ENCODE assay signal across 1 cellular context in genomic region chr19:5987077-5987818, GRCh38.
A peak's percentile ranks its signal among the peaks of the same experiment; 100 is the strongest.
TF ChIP-seq lines count a peak whose summit lies in the region.

No MANE protein-coding gene starts in this region.

TF ChIP-seq in HepG2, 621 proteins besides CTCF, POLR2A, EP300 and RAD21 (continued from another document and continues in another):
- TF ChIP-seq RAD51 (IDR thresholded peaks at IDR 0.05; ENCODE audit: borderline replicate concordance) (no peak), IKZF5 (CRISPR knock-in tag; IDR thresholded peaks at IDR 0.05) (peak; percentile 45; the same call in 1 of the 2 replicates), IRF2 (CRISPR knock-in tag; IDR thresholded peaks at IDR 0.05) (peak; percentile 84), IKZF1 (IDR thresholded peaks at IDR 0.05) (no peak), ZNF326 (CRISPR knock-in tag; IDR thresholded peaks at IDR 0.05; ENCODE audit: borderline replicate concordance) (no peak), MLX (CRISPR knock-in tag; IDR thresholded peaks at IDR 0.05) (peak; percentile 32; the same call in 1 of the 2 replicates), SP140L (CRISPR knock-in tag; IDR thresholded peaks at IDR 0.05; ENCODE audit: borderline replicate concordance) (no peak), SNAPC2 (CRISPR knock-in tag; IDR thresholded peaks at IDR 0.05) (no peak), ESRRA (CRISPR knock-in tag; IDR thresholded peaks at IDR 0.05; ENCODE audit: low read depth) (no peak), TP53 (CRISPR knock-in tag; conservative IDR thresholded peaks at IDR 0.05) (no peak), TAF1 (CRISPR knock-in tag; IDR thresholded peaks at IDR 0.05) (no peak), PAXIP1 (CRISPR knock-in tag; conservative IDR thresholded peaks at IDR 0.05) (peak; percentile 83), ZNF615 (CRISPR knock-in tag; IDR thresholded peaks at IDR 0.05; ENCODE audit: borderline replicate concordance) (no peak), HNRNPUL1 (IDR thresholded peaks at IDR 0.05; ENCODE audit: low read depth, low read length) (no peak), KDM6A (CRISPR knock-in tag; IDR thresholded peaks at IDR 0.05; ENCODE audit: low read depth) (no peak), CREM (IDR thresholded peaks at IDR 0.05) (peak; percentile 25; the same call in 1 of the 2 replicates), CREM (CRISPR knock-in tag; IDR thresholded peaks at IDR 0.05) (no peak), NR2F1 (CRISPR knock-in tag; IDR thresholded peaks at IDR 0.05) (no peak), ZNF207 (IDR thresholded peaks at IDR 0.05; ENCODE audit: borderline replicate concordance) (no peak), KDM5B (CRISPR knock-in tag; IDR thresholded peaks at IDR 0.05; ENCODE audit: borderline replicate concordance) (no peak), ZNF777 (CRISPR knock-in tag; IDR thresholded peaks at IDR 0.05) (peak; percentile 54; the same call in 1 of the 2 replicates), ZMAT3 (CRISPR knock-in tag; conservative IDR thresholded peaks at IDR 0.05) (no peak), TEAD3 (CRISPR knock-in tag; optimal IDR thresholded peaks at IDR 0.05; ENCODE audit: borderline replicate concordance) (no peak), ARID3A (IDR thresholded peaks at IDR 0.05; ENCODE audit: low read depth, low read length) (peak; percentile 21; the same call in 1 of the 2 replicates), ZNF441 (CRISPR knock-in tag; IDR thresholded peaks at IDR 0.05; ENCODE audit: borderline replicate concordance) (no peak; the same call in 1 of the 2 replicates), ZBTB4 (CRISPR knock-in tag; IDR thresholded peaks at IDR 0.05; ENCODE audit: borderline replicate concordance) (no peak), ZBTB46 (CRISPR knock-in tag; IDR thresholded peaks at IDR 0.05; ENCODE audit: borderline replicate concordance) (no peak), TFDP1 (CRISPR knock-in tag; IDR thresholded peaks at IDR 0.05; ENCODE audit: borderline replicate concordance) (no peak), GMEB2 (CRISPR knock-in tag; IDR thresholded peaks at IDR 0.05; ENCODE audit: low read depth) (no peak), SCMH1 (CRISPR knock-in tag; IDR thresholded peaks at IDR 0.05; ENCODE audit: borderline replicate concordance) (no peak), ZNF589 (CRISPR knock-in tag; conservative IDR thresholded peaks at IDR 0.05) (no peak), NFE2L2 (IDR thresholded peaks at IDR 0.05; ENCODE audit: low read length) (peak; percentile 7; the same call in 1 of the 2 replicates), PHF5A (CRISPR knock-in tag; IDR thresholded peaks at IDR 0.05; ENCODE audit: low read depth, unreplicated experiment) (no peak), ZBTB38 (CRISPR knock-in tag; IDR thresholded peaks at IDR 0.05) (peak; percentile 33; the same call in 1 of the 2 replicates), MIXL1 (CRISPR knock-in tag; IDR thresholded peaks at IDR 0.05) (peak; percentile 63), FUBP1 (CRISPR knock-in tag; IDR thresholded peaks at IDR 0.05; ENCODE audit: borderline replicate concordance) (no peak), CERS6 (CRISPR knock-in tag; IDR thresholded peaks at IDR 0.05) (no peak), NFKB2 (CRISPR knock-in tag; IDR thresholded peaks at IDR 0.05; ENCODE audit: borderline replicate concordance) (no peak), PRPF4 (IDR thresholded peaks at IDR 0.05; ENCODE audit: low read depth, low read length, poor library complexity, severe bottlenecking) (no peak), HNRNPH1 (optimal IDR thresholded peaks at IDR 0.05; ENCODE audit: low read depth, low read length) (no peak), ZNF414 (CRISPR knock-in tag; IDR thresholded peaks at IDR 0.05) (no peak), NFKBIZ (CRISPR knock-in tag; IDR thresholded peaks at IDR 0.05) (0 out of 2 replicates have a peak, but pooled peaks have one; percentile 38), ZNF251 (CRISPR knock-in tag; IDR thresholded peaks at IDR 0.05) (no peak)
